11 cellular contexts compared by ENCODE assay signal in genomic region chr6:31186052-31186734, GRCh38. TPM values are rescaled to one million over a fixed set of nuclear protein-coding genes. Genes with fewer than 3 reads are reported as not detected.
DNase-seq lines count a peak whose midpoint lies in the region; ATAC-seq and TF ChIP-seq lines count a peak whose summit lies in the region.
"Had no signal": no experiment of that assay in that cellular context is flagged by ENCODE, and none has a peak within 500 bp of the region (broad histone marks: within the 10 kb centered on the region; RNA-seq: fewer than 3 reads in every experiment).

No MANE protein-coding gene starts in this region.

- H3K4ac ChIP-seq in H9 (ENCODE audit: low read depth, low read length) = no peak overlapping the region

- H3K4me1 ChIP-seq in H9 (ENCODE audit: insufficient read depth, low read length) = no peaks in the 10 kb centered on the region
- H3K4me1 ChIP-seq in mammary epithelial cell (ENCODE audit: insufficient read depth, low read length) = peaks cover 8% of the 10 kb centered on the region
- peaks cover 0 to 8% (median 3%) of the 10 kb centered on the region in 6 donors for H3K4me1 ChIP-seq in spleen
- no peaks in the 10 kb centered on the region for H3K4me1 ChIP-seq in ovary (ENCODE audit: insufficient read depth)
- H3K4me1 ChIP-seq: Caco-2 had no signal

- no peak overlapping the region for H3T11ph ChIP-seq in H9 (ENCODE audit: low read length)

- TF ChIP-seq CTCF in H9 (conservative IDR thresholded peaks at IDR 0.05) (no peak), mammary epithelial cell (conservative IDR thresholded peaks at IDR 0.05 in 1 of 2, IDR thresholded peaks at IDR 0.05 in 1 of 2; ENCODE audit: extremely low read depth in 1 of 2, insufficient read depth in 1 of 2, low read depth in 1 of 2, low read length in 2 of 2) (no peak), spleen (IDR thresholded peaks at IDR 0.05 in 8 of 11, conservative IDR thresholded peaks at IDR 0.05 in 3 of 11) (no peak), ovary (IDR thresholded peaks at IDR 0.05) (no peak)

- H2BK120ac ChIP-seq in H9 (ENCODE audit: low read depth, low read length, poor library complexity, severe bottlenecking) = no peak overlapping the region

- H2AFZ ChIP-seq in H9 (ENCODE audit: low read length) (no peak overlapping the region), mammary epithelial cell (ENCODE audit: low read depth, low read length) (peak overlapping the region; percentile 100)

- H3K27me3 ChIP-seq in H9 (ENCODE audit: insufficient read depth, low read length) = no peaks in the 10 kb centered on the region
- H3K27me3 ChIP-seq in mammary epithelial cell (ENCODE audit: insufficient read depth, low read length) = no peaks in the 10 kb centered on the region
- no peaks in the 10 kb centered on the region for H3K27me3 ChIP-seq in spleen (replicated peaks in 1 of 7)
- no peaks in the 10 kb centered on the region for H3K27me3 ChIP-seq in ovary
- H3K27me3 ChIP-seq: cardiac muscle cell had no signal

- no peak overlapping the region for H2BK12ac ChIP-seq in H9 (ENCODE audit: insufficient read length, low read depth, low read length)

- no peak overlapping the region for H2AK5ac ChIP-seq in H9 (ENCODE audit: insufficient read length, low read length)

- peaks cover 2% of the 10 kb centered on the region for H3K36me3 ChIP-seq in mammary epithelial cell (ENCODE audit: insufficient read depth, low read length)
- H3K36me3 ChIP-seq in spleen = no peaks in the 10 kb centered on the region
- no peaks in the 10 kb centered on the region for H3K36me3 ChIP-seq in ovary
- H3K36me3 ChIP-seq: cardiac muscle cell had no signal

- H3K9ac ChIP-seq in H9 (ENCODE audit: extremely low read depth, insufficient read length, low read length) (no peak overlapping the region), mammary epithelial cell (ENCODE audit: insufficient read depth, low read length) (peak overlapping the region; percentile 92)

- intact Hi-C loops in mammary epithelial cell (cut with micrococcal nuclease) (loop anchor here (1.0 kb wide), 1 partner anchor 27 kb away; no protein-coding TSS in a partner anchor), spleen (cut with DNase I; ENCODE audit: low total_unique reads) (no loop called here), ovary (cut with DNase I) (no loop called here)

- H3K79me1 ChIP-seq in H9 (ENCODE audit: insufficient read depth, low read depth, low read length, poor library complexity, severe bottlenecking) = no peaks in the 10 kb centered on the region

- no CpG with 5 or more reads among the region's 24 CpGs for WGBS in H9 (ENCODE audit: extremely low coverage, insufficient read length, low lambda C conversion rate)
- WGBS in mammary epithelial cell (ENCODE audit: low coverage, missing lambda C conversion rate) = under 1% methylated on average over 23 of the region's 24 CpGs
- WGBS in spleen, 5 donors = 66 to 75% (median 71%) methylated on average over 22 to 24 of the region's 24 CpGs
- 85 to 93% (median 87%) methylated on average over 24 of the region's 24 CpGs for WGBS in ovary, 3 donors

- H3K18ac ChIP-seq in H9 (ENCODE audit: insufficient read length, low read depth, low read length) = no peak overlapping the region

- H4K8ac ChIP-seq in H9 (replicated peaks; ENCODE audit: insufficient read length, low read depth, low read length) = no peak overlapping the region

- H3K4me2 ChIP-seq in H9 (ENCODE audit: insufficient read depth, insufficient read length, low read length) (no peak overlapping the region), mammary epithelial cell (ENCODE audit: insufficient read depth, low read depth, low read length) (peak overlapping the region; percentile 84)

- no peak for TF ChIP-seq POLR2A in spleen (IDR thresholded peaks at IDR 0.05)
- TF ChIP-seq POLR2A in ovary (IDR thresholded peaks at IDR 0.05) = no peak

- H4K20me1 ChIP-seq in H9 (ENCODE audit: control insufficient read depth, insufficient read depth, insufficient read length) (no peaks in the 10 kb centered on the region), mammary epithelial cell (ENCODE audit: insufficient read depth, low read length) (no peaks in the 10 kb centered on the region)

- no peaks in the 10 kb centered on the region for H3K23me2 ChIP-seq in H9 (ENCODE audit: insufficient read length, low read depth, low read length, poor library complexity, severe bottlenecking)

- no peak for TF ChIP-seq EP300 in ovary (IDR thresholded peaks at IDR 0.05)

- no peak overlapping the region for H4K91ac ChIP-seq in H9 (ENCODE audit: insufficient read length, low read depth, low read length)

- H3K4me1 Mint-ChIP-seq in H9 = peaks cover 28 to 40% of the 10 kb centered on the region in 2 experiments

- H3K56ac ChIP-seq in H9 (ENCODE audit: insufficient read length, low read depth, low read length) = no peak overlapping the region

- H2BK5ac ChIP-seq in H9 (ENCODE audit: insufficient read length, low read length) = no peak overlapping the region

- H3K9me3 ChIP-seq in H9 (ENCODE audit: control insufficient read depth, low read depth, low read length) = no peaks in the 10 kb centered on the region
- H3K9me3 ChIP-seq in mammary epithelial cell (replicated peaks; ENCODE audit: insufficient read depth, low read length) = no peaks in the 10 kb centered on the region
- H3K9me3 ChIP-seq in spleen = no peaks in the 10 kb centered on the region
- H3K9me3 ChIP-seq in ovary = no peaks in the 10 kb centered on the region
- H3K9me3 ChIP-seq: Caco-2 had no signal

- H2BK20ac ChIP-seq in H9 (ENCODE audit: low read depth, low read length, poor library complexity, severe bottlenecking) = no peak overlapping the region

- dilution Hi-C loops in mammary epithelial cell (cut with HindIII; ENCODE audit: low sequenced_read_pairs) = no loop called here

- in situ Hi-C loops in mammary epithelial cell (cut with MboI; ENCODE audit: low sequenced_read_pairs in 2 of 2) = no loop called here

- H3K36me3 Mint-ChIP-seq in H9 (ENCODE audit: insufficient read depth in 1 of 3, low read depth in 3 of 3) = peaks cover 0 to 4% (median 0%) of the 10 kb centered on the region in 3 experiments; a peak in 3 of 7 replicates
- H3K36me3 Mint-ChIP-seq in activated naive CD4-positive, alpha-beta T cell treated with anti-CD3 and anti-CD28 coated beads, Interleukin-2, amount 50 U/mL, for 72 hours = no peaks in the 10 kb centered on the region

- H3K23ac ChIP-seq in H9 (ENCODE audit: insufficient read length, low read depth, low read length) = no peak overlapping the region

- H3K4me3 ChIP-seq in mammary epithelial cell (replicated peaks in 1 of 3; ENCODE audit: insufficient read depth in 1 of 3, low read depth in 2 of 3, low read length in 3 of 3) (peak overlapping the region; percentile 50 to 63 (median 60)), spleen (peak overlapping the region in 3 of 8 donors; percentile 7 to 52 (median 29)), ovary (no peak overlapping the region)
- H3K4me3 ChIP-seq: cardiac muscle cell had no signal

- CTCF ChIA-PET in mammary epithelial cell (lab: Charles Lee; ENCODE audit: low non-redundant PET) = no interaction called here

- no peak overlapping the region for H4K5ac ChIP-seq in H9 (ENCODE audit: insufficient read length, low read depth, low read length)

- no peak overlapping the region for H3K4me3 Mint-ChIP-seq in H9

- H2BK15ac ChIP-seq in H9 (ENCODE audit: low read depth, low read length) = no peak overlapping the region

- no peaks in the 10 kb centered on the region for H3K9me3 Mint-ChIP-seq in H9
- H3K9me3 Mint-ChIP-seq in activated naive CD4-positive, alpha-beta T cell treated with anti-CD3 and anti-CD28 coated beads, Interleukin-2, amount 50 U/mL, for 72 hours = no peaks in the 10 kb centered on the region

- H3K14ac ChIP-seq in H9 (ENCODE audit: insufficient read depth, low read length) = no peak overlapping the region; the same call in 1 of the 2 replicates

- H3K27ac Mint-ChIP-seq in H9 = peak overlapping the region in 2 of 3 experiments; percentile 11 to 72; a peak in 2 of 7 replicates
- no peak overlapping the region for H3K27ac Mint-ChIP-seq in activated naive CD4-positive, alpha-beta T cell treated with anti-CD3 and anti-CD28 coated beads, Interleukin-2, amount 50 U/mL, for 72 hours

- no peaks in the 10 kb centered on the region for H3K79me2 ChIP-seq in H9 (ENCODE audit: insufficient read depth, low read length)
- peaks cover 36% of the 10 kb centered on the region for H3K79me2 ChIP-seq in mammary epithelial cell (ENCODE audit: insufficient read depth, low read length)

- ATAC-seq in left lobe of liver (peak; percentile 87), HG02852 (IDR thresholded peaks at IDR 0.05; ENCODE audit: unreplicated experiment) (no peak)
- ATAC-seq in activated naive CD4-positive, alpha-beta T cell treated with anti-CD3 and anti-CD28 coated beads, Interleukin-2, amount 50 U/mL, for 72 hours = no peak

- BruUV-seq in mammary epithelial cell (replicated peaks; lab: Mats Ljungman, UMichigan) = TSS peak; percentile 87

- DNase-seq in H9 = no peak
- peak; percentile 77 for DNase-seq in mammary epithelial cell
- peak; percentile 87 for DNase-seq in left lobe of liver (ENCODE audit: low spot score)
- peak; percentile 77 for DNase-seq in spleen
- DNase-seq in MV-4-11 (lab: John Stamatoyannopoulos, UW) = no peak
- DNase-seq in activated naive CD4-positive, alpha-beta T cell treated with anti-CD3 and anti-CD28 coated beads, Interleukin-2, amount 50 U/mL, for 72 hours (ENCODE audit: low spot score in 2 of 2) = no peak
- no peak for DNase-seq in ovary
- DNase-seq: activated CD4-positive, alpha-beta T cell treated with anti-CD3 and anti-CD28 coated beads, Interleukin-2, amount 50 U/mL, for 4 hours; Caco-2 had no signal

- no peaks in the 10 kb centered on the region for H3K27me3 Mint-ChIP-seq in H9 (ENCODE audit: low read depth)

- H3K27ac ChIP-seq in H9 (ENCODE audit: insufficient read length, low read depth, low read length) (no peak overlapping the region), mammary epithelial cell (ENCODE audit: insufficient read depth, low read depth, low read length) (peak overlapping the region; percentile 98), spleen (peak overlapping the region; percentile 38 to 88 (median 72)), ovary (no peak overlapping the region)
- H3K27ac ChIP-seq: cardiac muscle cell had no signal

RNA-seq across cellular contexts. Expression of gene POU5F1, which starts 15.7 kb away (rescaled TPM):
- total RNA-seq in H9 (2021) (2,134 TPM in 2 replicates), mammary epithelial cell (1 to 10 TPM; 1.0 to 3.6 TPM), left lobe of liver (5.0 TPM), spleen (1 to 10 TPM in 5 of 7 donors, under 1 TPM in 2; 0.57 to 3.7 (median 1.3) TPM), ovary (10 to 100 TPM in 1 of 7 donors, 1 to 10 TPM in 3, under 1 TPM in 2, not detected in 1; 0.28 to 61.2 (median 3.6) TPM)
- polyA plus RNA-seq in mammary epithelial cell (2.6 TPM), spleen (1 to 10 TPM; 1.2 to 3.2 (median 2.7) TPM), ovary (under 1 TPM; 0.25 to 0.41 TPM)
- polyA minus RNA-seq in mammary epithelial cell = 1.3 TPM
- under 1 TPM in 1 of 2 donors, not detected in 1; 0.59 TPM for total RNA-seq in activated naive CD4-positive, alpha-beta T cell treated with anti-CD3 and anti-CD28 coated beads, Interleukin-2, amount 50 U/mL, for 72 hours
- total RNA-seq: Caco-2 had no signal
- polyA plus RNA-seq: cardiac muscle cell had no signal

RNA-seq across cellular contexts. Expression of gene TCF19, which starts 27.8 kb away (rescaled TPM):
- total RNA-seq in H9 (2021) (15.0 and 16.5 TPM in 2 replicates), mammary epithelial cell (10 to 100 TPM in 1 of 2 donors, 1 to 10 TPM in 1; 5.5 to 29.7 TPM), left lobe of liver (0.45 TPM), spleen (10 to 100 TPM in 4 of 7 donors, 1 to 10 TPM in 3; 6.6 to 12.6 (median 10.2) TPM), ovary (1 to 10 TPM; 3.9 to 9.9 (median 6.7) TPM)
- polyA plus RNA-seq in mammary epithelial cell (25.9 TPM), spleen (1 to 10 TPM; 6.2 to 9.8 (median 7.1) TPM), ovary (1 to 10 TPM; 7.1 to 7.2 TPM)
- polyA minus RNA-seq in mammary epithelial cell = 35.6 TPM
- total RNA-seq in activated naive CD4-positive, alpha-beta T cell treated with anti-CD3 and anti-CD28 coated beads, Interleukin-2, amount 50 U/mL, for 72 hours = 100 to 1,000 TPM in 1 of 2 donors, 10 to 100 TPM in 1; 93.3 to 100 TPM

RNA-seq across cellular contexts. Expression of gene CCHCR1, which starts 28.6 kb away (rescaled TPM):
- 42.7 and 45.5 TPM in 2 replicates for total RNA-seq in H9 (2021)
- total RNA-seq in mammary epithelial cell = 10 to 100 TPM; 12.8 to 24.0 TPM
- 15.0 TPM for polyA plus RNA-seq in mammary epithelial cell
- polyA minus RNA-seq in mammary epithelial cell = 15.7 TPM
- total RNA-seq in left lobe of liver = 9.6 TPM
- 10 to 100 TPM in 6 of 7 donors, 1 to 10 TPM in 1; 7.7 to 22.5 (median 17.8) TPM for total RNA-seq in spleen
- polyA plus RNA-seq in spleen = 10 to 100 TPM; 11.1 to 15.2 (median 11.7) TPM
- 10 to 100 TPM; 73.5 to 86.2 TPM for total RNA-seq in activated naive CD4-positive, alpha-beta T cell treated with anti-CD3 and anti-CD28 coated beads, Interleukin-2, amount 50 U/mL, for 72 hours
- 10 to 100 TPM; 11.2 to 31.5 (median 25.6) TPM for total RNA-seq in ovary
- 10 to 100 TPM; 11.9 to 21.2 TPM for polyA plus RNA-seq in ovary

RNA-seq across cellular contexts. Expression of gene PSORS1C2, which starts 47.3 kb away (rescaled TPM):
- total RNA-seq in H9 (2021) (0.31 and 0.33 TPM in 2 replicates), mammary epithelial cell (not detected), left lobe of liver (not detected), spleen (not detected), ovary (not detected)
- polyA plus RNA-seq in mammary epithelial cell (not detected), spleen (not detected), ovary (not detected)
- polyA minus RNA-seq in mammary epithelial cell = not detected
- not detected for total RNA-seq in activated naive CD4-positive, alpha-beta T cell treated with anti-CD3 and anti-CD28 coated beads, Interleukin-2, amount 50 U/mL, for 72 hours
- total RNA-seq: Caco-2, cardiac muscle cell had no signal
- polyA plus RNA-seq: cardiac muscle cell had no signal

Comparison
In these comparisons a context has a peak if more than half of its experiments do, and no peak if none do; other contexts are left out.
1. DNase-seq: peak in mammary epithelial cell (single experiment), left lobe of liver (single experiment) and spleen (single experiment); none in H9 (single experiment), MV-4-11 (single experiment), activated naive CD4-positive, alpha-beta T cell treated with anti-CD3 and anti-CD28 coated beads, Interleukin-2, amount 50 U/mL, for 72 hours (0 of 2) and ovary (0 of 5).
2. H3K27ac ChIP-seq: peak in mammary epithelial cell (single experiment) and spleen (8 of 8); none in H9 (single experiment) and ovary (0 of 2).
3. H3K27ac Mint-ChIP-seq: peak in H9 (2 of 3); none in activated naive CD4-positive, alpha-beta T cell treated with anti-CD3 and anti-CD28 coated beads, Interleukin-2, amount 50 U/mL, for 72 hours (0 of 2).
4. RNA of gene POU5F1, which starts 15.7 kb away (total RNA-seq): 2,134 TPM in H9; 5.0 TPM in left lobe of liver (single experiment), 1.0 to 3.6 TPM in mammary epithelial cell, 0.28 to 61.2 TPM in ovary, 0.57 to 3.7 TPM in spleen and 0.59 TPM in activated naive CD4-positive, alpha-beta T cell treated with anti-CD3 and anti-CD28 coated beads, Interleukin-2, amount 50 U/mL, for 72 hours; every median in the first group is over 10 times any median in the second.